Comparison of ENCODE assay signal across 26 cellular contexts in the genomic region with DNA sequence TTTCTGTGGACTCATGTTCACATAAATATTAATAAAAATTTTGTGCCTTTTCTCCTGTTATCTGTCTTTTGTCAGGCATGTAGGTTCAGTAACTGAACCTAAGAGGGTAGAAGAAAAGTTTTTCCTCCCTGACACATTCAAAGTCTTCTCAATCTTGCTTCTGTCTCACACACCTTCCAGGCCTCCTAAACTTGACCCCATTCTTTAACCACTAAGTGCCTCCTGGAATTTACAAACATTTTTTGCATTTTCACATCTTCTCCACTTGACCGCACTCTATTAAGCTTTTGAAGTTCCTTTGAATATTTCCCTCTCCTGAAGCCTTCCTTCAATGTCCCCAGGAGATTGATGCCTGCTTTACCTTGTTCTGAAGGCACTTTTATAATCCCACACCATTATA.
"Had no signal": no experiment of that assay in that cellular context is flagged by ENCODE, and none has a peak within 500 bp of the region (broad histone marks: within the 10 kb centered on the region; RNA-seq: fewer than 3 reads in every experiment).

No MANE protein-coding gene starts in this region.

- H3K9me3 Mint-ChIP-seq: activated naive CD4-positive, alpha-beta T cell treated with anti-CD3 and anti-CD28 coated beads, Interleukin-2, amount 50 U/mL, for 24 hours; activated T-helper 2 cell treated with anti-CD3 and anti-CD28 coated beads, Interferon-gamma antibody, Interleukin-2, Interleukin-4, amounts not matched to agents 10 μg/mL and 5 μg/mL and 100 μg/mL, durations not matched to agents 14 hours and 24 hours and 36 hours had no signal

- DNase-seq: activated B cell treated with CpG ODN at 0.5 μM for 24 hours; activated CD4-positive, alpha-beta T cell treated with anti-CD3 and anti-CD28 coated beads, Interleukin-2, amount 50 U/mL, for 4 hours; activated CD4-positive, CD25-positive, alpha-beta regulatory T cell treated with anti-CD3 and anti-CD28 coated beads, Interleukin-2, amount 50 U/mL, for 72 hours; activated gamma-delta T cell; activated naive CD4-positive, alpha-beta T cell treated with Interleukin-2 at 50 U/mL for 16 hours; activated naive CD8-positive, alpha-beta T cell treated with anti-CD3 and anti-CD28 coated beads, Interleukin-2, amount 10 ng/mL, durations not matched to agents 7 days and 5 days; activated T-cell treated with anti-CD3 and anti-CD28 coated beads, Interleukin-2, amount 50 U/mL, for 1 hour; amygdala; body of pancreas; NCI-H1105; NCI-H1436; NCI-H1930; NCI-H2081 treated with DMSO at 0.1 percent for 48 hours; NCI-H446 treated with DMSO at 0.1 percent for 48 hours; NCI-H524; T-helper 1 cell; T-helper 9 cell had no signal

- H3K4me1 ChIP-seq: ascending aorta, body of pancreas, breast epithelium, SJCRH30 had no signal

- H3K4me1 Mint-ChIP-seq: activated B cell treated with CpG ODN at 0.5 μM for 24 hours; activated naive CD4-positive, alpha-beta T cell treated with anti-CD3 and anti-CD28 coated beads, Interleukin-2, amount 50 U/mL, for 24 hours; activated naive CD8-positive, alpha-beta T cell treated with anti-CD3 and anti-CD28 coated beads, Interleukin-2, amount 10 ng/mL, durations not matched to agents 7 days and 5 days had no signal

- H3K4me3 Mint-ChIP-seq: activated B cell treated with CpG ODN at 0.5 μM for 24 hours; activated CD8-positive, alpha-beta T cell treated with anti-CD3 and anti-CD28 coated beads for 36 hours; activated naive CD4-positive, alpha-beta T cell treated with anti-CD3 and anti-CD28 coated beads, Interleukin-2, amount 50 U/mL, for 24 hours; activated naive CD8-positive, alpha-beta T cell treated with anti-CD3 and anti-CD28 coated beads, Interleukin-2, amount 10 ng/mL, durations not matched to agents 7 days and 5 days had no signal

- H3K4me3 ChIP-seq: ascending aorta, body of pancreas, breast epithelium, SJCRH30, SK-N-MC had no signal

- ATAC-seq: activated CD8-positive, alpha-beta T cell treated with anti-CD3 and anti-CD28 coated beads for 36 hours; body of pancreas; Panc1 had no signal

- H3K27me3 Mint-ChIP-seq: activated B cell treated with CpG ODN at 0.5 μM for 24 hours had no signal

- H3K27ac ChIP-seq: ascending aorta, body of pancreas, breast epithelium, SJCRH30, SK-N-MC, VCaP had no signal

- H3K27me3 ChIP-seq: ascending aorta, body of pancreas, breast epithelium, SJCRH30 had no signal

- H3K36me3 ChIP-seq: ascending aorta, breast epithelium, SJCRH30 had no signal

- H3K36me3 Mint-ChIP-seq: activated naive CD4-positive, alpha-beta T cell treated with anti-CD3 and anti-CD28 coated beads, Interleukin-2, amount 50 U/mL, for 24 hours; activated naive CD8-positive, alpha-beta T cell treated with anti-CD3 and anti-CD28 coated beads, Interleukin-2, amount 10 ng/mL, durations not matched to agents 7 days and 5 days had no signal

- H3K9me3 ChIP-seq: ascending aorta, body of pancreas had no signal

- H3K27ac Mint-ChIP-seq: activated B cell treated with CpG ODN at 0.5 μM for 24 hours; activated CD8-positive, alpha-beta T cell treated with anti-CD3 and anti-CD28 coated beads for 36 hours; activated naive CD4-positive, alpha-beta T cell treated with anti-CD3 and anti-CD28 coated beads, Interleukin-2, amount 50 U/mL, for 24 hours; activated naive CD8-positive, alpha-beta T cell treated with anti-CD3 and anti-CD28 coated beads, Interleukin-2, amount 10 ng/mL, durations not matched to agents 7 days and 5 days; activated T-helper 2 cell treated with anti-CD3 and anti-CD28 coated beads, Interferon-gamma antibody, Interleukin-2, Interleukin-4, amounts not matched to agents 10 μg/mL and 5 μg/mL and 100 μg/mL, durations not matched to agents 14 hours and 24 hours and 36 hours had no signal
